Comparison of ENCODE assay signal across 7 cellular contexts in the genomic region with DNA sequence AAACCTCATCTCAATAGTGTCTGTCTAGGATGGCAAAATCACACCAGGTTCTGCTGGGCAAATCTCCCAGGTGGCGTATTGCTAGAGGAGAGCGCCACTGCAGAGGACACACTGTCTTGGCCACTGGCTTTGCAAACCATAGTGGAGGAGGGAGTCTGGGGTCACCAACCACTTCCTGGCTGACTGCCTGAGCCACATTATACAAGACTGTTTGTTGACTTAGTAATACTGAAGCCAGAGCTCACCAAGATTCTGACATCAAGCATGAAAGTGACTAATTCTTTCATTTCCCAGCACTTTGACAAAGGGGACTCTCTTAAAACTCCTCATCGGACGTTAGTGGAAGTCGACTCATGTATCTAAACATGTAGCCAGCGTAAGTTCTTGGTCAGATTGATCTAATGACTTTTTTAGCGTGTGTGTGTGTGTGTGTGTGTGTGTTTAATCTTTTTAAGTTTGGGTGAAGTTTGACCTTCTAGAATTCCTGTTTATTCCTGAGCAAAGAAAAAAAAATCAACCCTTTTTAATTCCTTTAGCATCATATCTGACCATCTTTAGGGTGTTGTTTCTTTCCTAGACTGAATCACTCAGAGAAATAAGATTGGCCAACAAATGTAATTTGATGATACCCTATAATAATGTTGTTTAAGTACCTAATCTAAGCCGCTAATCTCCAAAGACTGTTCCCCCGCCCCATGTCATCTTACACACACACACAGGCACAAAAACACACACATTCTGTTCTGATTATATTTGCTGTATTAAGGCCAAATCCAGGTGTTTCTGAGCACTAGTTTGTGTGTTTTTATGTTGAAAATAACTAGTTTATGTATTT.
A peak's percentile ranks its signal among the peaks of the same experiment; 100 is the strongest.
DNase-seq lines count a peak whose midpoint lies in the region; ATAC-seq and TF ChIP-seq lines count a peak whose summit lies in the region.

No MANE protein-coding gene starts in this region.

- peak; percentile 35 for DNase-seq in NCI-H2227 treated with DMSO at 0.1 percent for 48 hours (lab: John Stamatoyannopoulos, UW)
- DNase-seq in activated CD8-positive, alpha-beta memory T cell treated with anti-CD3 and anti-CD28 coated beads, Interleukin-2, amount 50 U/mL, for 48 hours: peak; percentile 79
- DNase-seq in fibroblast of mammary gland (ENCODE audit: low read depth): peak; percentile 99
- DNase-seq in pons (ENCODE audit: low spot score): peak; percentile 75
- no peak for DNase-seq in NOMO-1 treated with DMSO at 0.1 percent for 48 hours (lab: John Stamatoyannopoulos, UW; ENCODE audit: unreplicated experiment)

- no peak for TF ChIP-seq CTCF in fibroblast of mammary gland (conservative IDR thresholded peaks at IDR 0.05; ENCODE audit: control insufficient read depth, insufficient read depth, low read depth, low read length)

- ATAC-seq in GM18508 (IDR thresholded peaks at IDR 0.05; ENCODE audit: insufficient read depth, unreplicated experiment) (peak; percentile 92), HG02678 (IDR thresholded peaks at IDR 0.05; ENCODE audit: unreplicated experiment) (peak; percentile 96)

- peak overlapping the region; percentile 2 for H3K4me3 ChIP-seq in fibroblast of mammary gland (ENCODE audit: control insufficient read depth, low read depth, low read length)
